Comparison of ENCODE assay signal across 19 cellular contexts in genomic region chr17:17814162-17815061, GRCh38. TPM values are rescaled to one million over a fixed set of nuclear protein-coding genes. Genes with fewer than 3 reads are reported as not detected.
A peak's percentile ranks its signal among the peaks of the same experiment; 100 is the strongest.
DNase-seq lines count a peak whose midpoint lies in the region; ATAC-seq and TF ChIP-seq lines count a peak whose summit lies in the region.
"Had no signal": no experiment of that assay in that cellular context is flagged by ENCODE, and none has a peak within 500 bp of the region (broad histone marks: within the 10 kb centered on the region; RNA-seq: fewer than 3 reads in every experiment).

No MANE protein-coding gene starts in this region.

- no TSS peak for BruUV-seq in Calu3 (replicated peaks; lab: Mats Ljungman, UMichigan)

- no peak overlapping the region for H3K4me3 ChIP-seq in right atrium auricular region
- H3K4me3 ChIP-seq: coronary artery, left lung had no signal

- no peaks in the 10 kb centered on the region for H3K27me3 Mint-ChIP-seq in activated naive CD8-positive, alpha-beta T cell treated with anti-CD3 and anti-CD28 coated beads, Interleukin-2, amount 50 U/mL, for 24 hours
- no peaks in the 10 kb centered on the region for H3K27me3 Mint-ChIP-seq in mesothelial cell of epicardium (ENCODE audit: low read depth)
- H3K27me3 Mint-ChIP-seq in Calu3 (ENCODE audit: unreplicated experiment) = no peaks in the 10 kb centered on the region
- H3K27me3 Mint-ChIP-seq: naive thymus-derived CD4-positive, alpha-beta T cell had no signal

- no peaks in the 10 kb centered on the region for H3K9me3 Mint-ChIP-seq in activated naive CD8-positive, alpha-beta T cell treated with anti-CD3 and anti-CD28 coated beads, Interleukin-2, amount 50 U/mL, for 24 hours
- H3K9me3 Mint-ChIP-seq in mesothelial cell of epicardium (no peaks in the 10 kb centered on the region), Calu3 (ENCODE audit: low read depth, unreplicated experiment) (no peaks in the 10 kb centered on the region)

- DNase-seq in right atrium auricular region (ENCODE audit: low spot score) (no peak), left cardiac atrium (no peak), mesothelial cell of epicardium (ENCODE audit: low spot score in 2 of 2, unreplicated experiment in 2 of 2) (no peak), DMS79 treated with DMSO at 0.1 percent for 48 hours (lab: John Stamatoyannopoulos, UW) (no peak), Calu3 (no peak)
- DNase-seq in activated naive CD8-positive, alpha-beta T cell treated with anti-CD3 and anti-CD28 coated beads, Interleukin-2, amount 50 U/mL, for 24 hours = no peak
- DNase-seq: activated T-cell treated with anti-CD3 and anti-CD28 coated beads, Interleukin-2, amount 50 U/mL, for 48 hours; AML-193; naive thymus-derived CD4-positive, alpha-beta T cell; NCI-H510A; stimulated activated naive CD4-positive, alpha-beta T cell; T-helper 2 cell had no signal

- H3K27ac Mint-ChIP-seq in activated naive CD8-positive, alpha-beta T cell treated with anti-CD3 and anti-CD28 coated beads, Interleukin-2, amount 50 U/mL, for 24 hours = peak overlapping the region; percentile 22
- H3K27ac Mint-ChIP-seq in mesothelial cell of epicardium (peak overlapping the region; percentile 43), Calu3 (ENCODE audit: unreplicated experiment) (no peak overlapping the region)

- H3K4me1 ChIP-seq in right atrium auricular region = peaks cover 0 to 72% of the 10 kb centered on the region in 2 donors

- intact Hi-C loops in left cardiac atrium (cut with DNase I) (loop anchor here in 1 of 2 donors (5.0 to 10.0 kb wide), 2 partner anchors 103 to 220 kb away; partner anchors contain the start of genes ATPAF2 and GID4), Calu3 (cut with micrococcal nuclease; ENCODE audit: unreplicated experiment) (loop anchor here (10.0 kb wide), 1 partner anchor 50 kb away; no protein-coding TSS in a partner anchor)

- H3K4me1 Mint-ChIP-seq in activated naive CD8-positive, alpha-beta T cell treated with anti-CD3 and anti-CD28 coated beads, Interleukin-2, amount 50 U/mL, for 24 hours = peaks cover 20% of the 10 kb centered on the region
- H3K4me1 Mint-ChIP-seq in mesothelial cell of epicardium = peaks cover 24% of the 10 kb centered on the region
- peaks cover 12% of the 10 kb centered on the region for H3K4me1 Mint-ChIP-seq in Calu3 (ENCODE audit: low read depth, unreplicated experiment)

- H3K36me3 Mint-ChIP-seq in activated naive CD8-positive, alpha-beta T cell treated with anti-CD3 and anti-CD28 coated beads, Interleukin-2, amount 50 U/mL, for 24 hours (ENCODE audit: low read depth) = peaks cover 16% of the 10 kb centered on the region
- H3K36me3 Mint-ChIP-seq in mesothelial cell of epicardium = peaks cover 11% of the 10 kb centered on the region
- H3K36me3 Mint-ChIP-seq in Calu3 (ENCODE audit: insufficient read depth, unreplicated experiment) = peaks cover 69% of the 10 kb centered on the region

- H3K9me3 ChIP-seq in right atrium auricular region = no peaks in the 10 kb centered on the region
- H3K9me3 ChIP-seq: left lung had no signal

- ATAC-seq in left cardiac atrium (no peak), GM19397 (IDR thresholded peaks at IDR 0.05; ENCODE audit: unreplicated experiment) (no peak), GM21786 (IDR thresholded peaks at IDR 0.05; ENCODE audit: unreplicated experiment) (no peak)
- no peak for ATAC-seq in activated naive CD8-positive, alpha-beta T cell treated with anti-CD3 and anti-CD28 coated beads, Interleukin-2, amount 50 U/mL, for 24 hours
- ATAC-seq: left lung; naive thymus-derived CD4-positive, alpha-beta T cell; sciatic nerve had no signal

- TF ChIP-seq CTCF in right atrium auricular region (IDR thresholded peaks at IDR 0.05) (no peak), mesothelial cell of epicardium (IDR thresholded peaks at IDR 0.05; ENCODE audit: unreplicated experiment) (no peak), Calu3 (IDR thresholded peaks at IDR 0.05; ENCODE audit: unreplicated experiment) (no peak)

- H3K27ac ChIP-seq in right atrium auricular region = peak overlapping the region; percentile 68 to 70
- H3K27ac ChIP-seq: HL-60, KMS-11 had no signal

- CTCF ChIA-PET in Calu3 (lab: Charles Lee) = interaction anchor here (0.9 to 1.3 kb wide), 2 partner anchors 45 to 105 kb away, joined by 3 read pairs; no protein-coding TSS in a partner anchor

- H3K27me3 ChIP-seq in right atrium auricular region = no peaks in the 10 kb centered on the region
- H3K27me3 ChIP-seq: left lung had no signal

- H3K4me3 Mint-ChIP-seq in activated naive CD8-positive, alpha-beta T cell treated with anti-CD3 and anti-CD28 coated beads, Interleukin-2, amount 50 U/mL, for 24 hours = no peak overlapping the region
- H3K4me3 Mint-ChIP-seq in mesothelial cell of epicardium (no peak overlapping the region), Calu3 (ENCODE audit: low read depth, unreplicated experiment) (no peak overlapping the region)

- H3K36me3 ChIP-seq in right atrium auricular region = peaks cover 49% of the 10 kb centered on the region

RNA-seq across cellular contexts. Expression of gene SREBF1, which starts 22.4 kb away (rescaled TPM):
- total RNA-seq in right atrium auricular region = 10 to 100 TPM; 17.0 to 29.8 TPM
- total RNA-seq in left cardiac atrium = 10 to 100 TPM; 28.7 to 56.9 TPM
- total RNA-seq in mesothelial cell of epicardium = 179 to 187 TPM (median 181 TPM) in 3 replicates
- total RNA-seq in Calu3 (2022) = 104 and 110 TPM in 2 replicates
